In the genomic region with DNA sequence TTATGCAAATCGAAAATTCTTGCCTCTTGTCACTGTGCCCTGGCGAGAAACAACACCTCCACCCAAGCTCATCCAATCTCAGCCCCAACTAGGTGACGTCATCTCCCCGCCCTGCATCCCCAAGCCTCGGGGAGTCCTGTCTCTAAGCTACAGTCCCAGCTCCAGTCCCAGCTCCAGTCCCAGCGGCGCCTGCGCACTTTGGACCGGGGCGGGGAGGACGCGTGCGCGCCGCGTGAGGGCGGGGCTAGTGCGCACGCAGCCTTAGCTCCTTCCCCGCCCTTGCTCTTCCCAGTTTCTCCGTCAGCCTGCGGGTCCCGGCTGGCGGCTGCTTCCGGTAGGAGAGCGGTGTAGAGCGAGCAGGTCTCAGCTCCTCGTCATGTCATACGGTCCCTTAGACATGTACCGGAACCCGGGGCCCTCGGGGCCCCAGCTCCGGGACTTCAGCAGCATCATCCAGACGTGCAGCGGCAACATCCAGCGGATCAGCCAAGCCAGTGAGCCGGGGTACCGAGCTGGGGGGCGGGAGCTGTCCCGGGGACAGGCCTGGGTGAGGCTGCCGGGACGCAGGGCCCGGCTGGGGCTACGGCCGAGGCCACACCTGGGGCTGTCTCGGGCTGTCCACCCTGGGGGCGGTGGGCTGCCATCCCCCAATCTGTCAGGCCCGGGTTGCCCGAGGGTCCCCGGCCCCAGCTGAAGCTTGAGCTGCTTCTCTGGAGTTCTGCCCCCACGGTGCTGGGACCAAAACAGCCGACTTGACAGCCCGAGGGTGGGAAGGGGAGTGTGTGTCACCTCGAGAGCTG, we compare ENCODE assay signal across 1 cellular context.
A peak's percentile ranks its signal among the peaks of the same experiment; 100 is the strongest.
TF ChIP-seq lines count a peak whose summit lies in the region.

A gene (plus strand): TSS at position 288 of the 800 bp plus-strand sequence. CDS start 89 bp downstream, at position 377.

TF ChIP-seq in SK-N-SH, 30 proteins besides CTCF, POLR2A, EP300 and RAD21 (continued from another document):
- TF ChIP-seq, protein P1, sequence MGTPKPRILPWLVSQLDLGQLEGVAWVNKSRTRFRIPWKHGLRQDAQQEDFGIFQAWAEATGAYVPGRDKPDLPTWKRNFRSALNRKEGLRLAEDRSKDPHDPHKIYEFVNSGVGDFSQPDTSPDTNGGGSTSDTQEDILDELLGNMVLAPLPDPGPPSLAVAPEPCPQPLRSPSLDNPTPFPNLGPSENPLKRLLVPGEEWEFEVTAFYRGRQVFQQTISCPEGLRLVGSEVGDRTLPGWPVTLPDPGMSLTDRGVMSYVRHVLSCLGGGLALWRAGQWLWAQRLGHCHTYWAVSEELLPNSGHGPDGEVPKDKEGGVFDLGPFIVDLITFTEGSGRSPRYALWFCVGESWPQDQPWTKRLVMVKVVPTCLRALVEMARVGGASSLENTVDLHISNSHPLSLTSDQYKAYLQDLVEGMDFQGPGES (IDR thresholded peaks at IDR 0.05; ENCODE audit: low read depth, low read length), result no peak
- TF ChIP-seq CHD2 (IDR thresholded peaks at IDR 0.05; ENCODE audit: low read length, partially characterized antibody), result no peak
- TF ChIP-seq EZH2phosphoT487 (IDR thresholded peaks at IDR 0.05; ENCODE audit: borderline replicate concordance, low read depth), result no peak
- TF ChIP-seq TAF1 (IDR thresholded peaks at IDR 0.05; ENCODE audit: borderline replicate concordance, low read depth, low read length), result peak; percentile 98
- TF ChIP-seq, protein P2, sequence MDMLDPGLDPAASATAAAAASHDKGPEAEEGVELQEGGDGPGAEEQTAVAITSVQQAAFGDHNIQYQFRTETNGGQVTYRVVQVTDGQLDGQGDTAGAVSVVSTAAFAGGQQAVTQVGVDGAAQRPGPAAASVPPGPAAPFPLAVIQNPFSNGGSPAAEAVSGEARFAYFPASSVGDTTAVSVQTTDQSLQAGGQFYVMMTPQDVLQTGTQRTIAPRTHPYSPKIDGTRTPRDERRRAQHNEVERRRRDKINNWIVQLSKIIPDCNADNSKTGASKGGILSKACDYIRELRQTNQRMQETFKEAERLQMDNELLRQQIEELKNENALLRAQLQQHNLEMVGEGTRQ (IDR thresholded peaks at IDR 0.05; ENCODE audit: borderline replicate concordance, low read depth, low read length), result no peak
- no peak for TF ChIP-seq TEAD4 (IDR thresholded peaks at IDR 0.05; ENCODE audit: borderline replicate concordance, insufficient read depth)
- TF ChIP-seq, protein P3, sequence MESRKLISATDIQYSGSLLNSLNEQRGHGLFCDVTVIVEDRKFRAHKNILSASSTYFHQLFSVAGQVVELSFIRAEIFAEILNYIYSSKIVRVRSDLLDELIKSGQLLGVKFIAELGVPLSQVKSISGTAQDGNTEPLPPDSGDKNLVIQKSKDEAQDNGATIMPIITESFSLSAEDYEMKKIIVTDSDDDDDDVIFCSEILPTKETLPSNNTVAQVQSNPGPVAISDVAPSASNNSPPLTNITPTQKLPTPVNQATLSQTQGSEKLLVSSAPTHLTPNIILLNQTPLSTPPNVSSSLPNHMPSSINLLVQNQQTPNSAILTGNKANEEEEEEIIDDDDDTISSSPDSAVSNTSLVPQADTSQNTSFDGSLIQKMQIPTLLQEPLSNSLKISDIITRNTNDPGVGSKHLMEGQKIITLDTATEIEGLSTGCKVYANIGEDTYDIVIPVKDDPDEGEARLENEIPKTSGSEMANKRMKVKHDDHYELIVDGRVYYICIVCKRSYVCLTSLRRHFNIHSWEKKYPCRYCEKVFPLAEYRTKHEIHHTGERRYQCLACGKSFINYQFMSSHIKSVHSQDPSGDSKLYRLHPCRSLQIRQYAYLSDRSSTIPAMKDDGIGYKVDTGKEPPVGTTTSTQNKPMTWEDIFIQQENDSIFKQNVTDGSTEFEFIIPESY (IDR thresholded peaks at IDR 0.05; ENCODE audit: borderline replicate concordance, low read depth), result no peak
- no peak for TF ChIP-seq RCOR1 (IDR thresholded peaks at IDR 0.05; ENCODE audit: low read length)
- peak; percentile 82 for TF ChIP-seq MXI1 (IDR thresholded peaks at IDR 0.05; ENCODE audit: low read depth, low read length)
- TF ChIP-seq, protein P4, sequence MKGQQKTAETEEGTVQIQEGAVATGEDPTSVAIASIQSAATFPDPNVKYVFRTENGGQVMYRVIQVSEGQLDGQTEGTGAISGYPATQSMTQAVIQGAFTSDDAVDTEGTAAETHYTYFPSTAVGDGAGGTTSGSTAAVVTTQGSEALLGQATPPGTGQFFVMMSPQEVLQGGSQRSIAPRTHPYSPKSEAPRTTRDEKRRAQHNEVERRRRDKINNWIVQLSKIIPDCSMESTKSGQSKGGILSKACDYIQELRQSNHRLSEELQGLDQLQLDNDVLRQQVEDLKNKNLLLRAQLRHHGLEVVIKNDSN (IDR thresholded peaks at IDR 0.05; ENCODE audit: borderline replicate concordance, low read depth), result no peak
- TF ChIP-seq JUND (IDR thresholded peaks at IDR 0.05), result no peak
- no peak for TF ChIP-seq YY1 (IDR thresholded peaks at IDR 0.05; ENCODE audit: low read depth)
- no peak for TF ChIP-seq MEF2A (IDR thresholded peaks at IDR 0.05; ENCODE audit: borderline replicate concordance, low read depth)
